Comparison of ENCODE assay signal across 7 cellular contexts in genomic region chr17:59845595-59846390, GRCh38. TPM values are rescaled to one million over a fixed set of nuclear protein-coding genes. Genes with fewer than 3 reads are reported as not detected.
DNase-seq lines count a peak whose midpoint lies in the region; ATAC-seq and TF ChIP-seq lines count a peak whose summit lies in the region.

No MANE protein-coding gene starts in this region.

- H3K36me3 ChIP-seq in esophagus muscularis mucosa, result peaks cover 0 to 15% (median 0%) of the 10 kb centered on the region in 4 donors

- H3K27me3 Mint-ChIP-seq in activated B cell treated with CpG ODN at 0.5 μM for 24 hours, result no peaks in the 10 kb centered on the region
- peaks cover 2% of the 10 kb centered on the region for H3K27me3 Mint-ChIP-seq in nephron progenitor cell (ENCODE audit: low read depth, poor library complexity)

- H3K36me3 Mint-ChIP-seq in activated B cell treated with CpG ODN at 0.5 μM for 24 hours (ENCODE audit: low read depth) (peaks cover 21% of the 10 kb centered on the region), nephron progenitor cell (ENCODE audit: low read depth) (peaks cover 19% of the 10 kb centered on the region)

- intact Hi-C loops in activated B cell treated with CpG ODN at 0.5 μM for 24 hours (cut with micrococcal nuclease), result loop anchor here (1.0 kb wide), 3 partner anchors 8 to 59 kb away; no protein-coding TSS in a partner anchor
- intact Hi-C loops in esophagus muscularis mucosa (cut with DNase I), result loop anchor here (5.0 kb wide), 1 partner anchor 58 kb away; no protein-coding TSS in a partner anchor

- H3K4me3 Mint-ChIP-seq in activated B cell treated with CpG ODN at 0.5 μM for 24 hours (peak overlapping the region; percentile 50), nephron progenitor cell (no peak overlapping the region)

- no peaks in the 10 kb centered on the region for H3K27me3 ChIP-seq in esophagus muscularis mucosa

- ATAC-seq in activated B cell treated with CpG ODN at 0.5 μM for 24 hours (ENCODE audit: low read depth) (peak; percentile 19), GM21825 (IDR thresholded peaks at IDR 0.05; ENCODE audit: unreplicated experiment) (no peak)

- DNase-seq in NCI-H1694 treated with DMSO at 0.1 percent for 48 hours (lab: John Stamatoyannopoulos, UW) (peak; percentile 65), activated B cell treated with CpG ODN at 0.5 μM for 24 hours (peak; percentile 25), esophagus muscularis mucosa (ENCODE audit: extremely low spot score) (no peak), nephron progenitor cell (no peak), SKM-1 treated with dmso at 0.1 percent for 144 hours (lab: John Stamatoyannopoulos, UW; ENCODE audit: unreplicated experiment) (no peak)

- 36% methylated on average over 3 of the region's 3 CpGs for WGBS in esophagus muscularis mucosa

- CTCF ChIA-PET in activated B cell treated with CpG ODN at 0.5 μM for 24 hours (lab: Charles Lee), result interaction anchor here (1.9 to 7.3 kb wide), 3 partner anchors 12 to 92 kb away, joined by 8 to 53 read pairs (median 32); no protein-coding TSS in a partner anchor

- peak; percentile 38 for TF ChIP-seq POLR2A in GM19193 (IDR thresholded peaks at IDR 0.05; ENCODE audit: extremely low read depth, insufficient read depth, insufficient read length)
- TF ChIP-seq POLR2A in esophagus muscularis mucosa (IDR thresholded peaks at IDR 0.05; ENCODE audit: low read depth), result peak; percentile 25

- peaks cover 28 to 71% (median 64%) of the 10 kb centered on the region in 4 donors for H3K4me1 ChIP-seq in esophagus muscularis mucosa

- no peak for TF ChIP-seq EP300 in esophagus muscularis mucosa (IDR thresholded peaks at IDR 0.05)

- H3K27ac ChIP-seq in esophagus muscularis mucosa (replicated peaks in 1 of 4), result peak overlapping the region; percentile 87 to 95 (median 91)

- H3K9me3 ChIP-seq in esophagus muscularis mucosa, result no peaks in the 10 kb centered on the region

- H3K4me1 Mint-ChIP-seq in activated B cell treated with CpG ODN at 0.5 μM for 24 hours (peaks cover 83% of the 10 kb centered on the region), nephron progenitor cell (peaks cover 49% of the 10 kb centered on the region)

- POLR2A ChIA-PET in activated B cell treated with CpG ODN at 0.5 μM for 24 hours (lab: Charles Lee), result interaction anchor here (0.6 to 6.2 kb wide), 9 partner anchors 47 to 660 kb away, joined by 3 to 106 read pairs (median 6); partner anchors contain the start of genes DHX40, RPS6KB1 and TUBD1

- no peaks in the 10 kb centered on the region for H3K9me3 Mint-ChIP-seq in activated B cell treated with CpG ODN at 0.5 μM for 24 hours
- H3K9me3 Mint-ChIP-seq in nephron progenitor cell, result no peaks in the 10 kb centered on the region

- no peak for TF ChIP-seq CTCF in activated B cell treated with CpG ODN at 0.5 μM for 24 hours (IDR thresholded peaks at IDR 0.05)
- TF ChIP-seq CTCF in esophagus muscularis mucosa (IDR thresholded peaks at IDR 0.05), result no peak
- TF ChIP-seq CTCF in nephron progenitor cell (IDR thresholded peaks at IDR 0.05), result no peak

- H3K27ac Mint-ChIP-seq in activated B cell treated with CpG ODN at 0.5 μM for 24 hours (peak overlapping the region; percentile 92), nephron progenitor cell (peak overlapping the region; percentile 80)

- no peak overlapping the region for H3K4me3 ChIP-seq in esophagus muscularis mucosa

RNA-seq across cellular contexts. Expression of gene TUBD1, which starts 47.0 kb away (rescaled TPM):
- total RNA-seq in activated B cell treated with CpG ODN at 0.5 μM for 24 hours (10.5 and 15.1 TPM in 2 replicates), esophagus muscularis mucosa (10 to 100 TPM in 1 of 4 donors, 1 to 10 TPM in 3; 5.6 to 10.4 (median 7.0) TPM)

RNA-seq across cellular contexts. Expression of gene RPS6KB1, which starts 47.1 kb away (rescaled TPM):
- total RNA-seq in activated B cell treated with CpG ODN at 0.5 μM for 24 hours (57.7 and 63.0 TPM in 2 replicates), esophagus muscularis mucosa (10 to 100 TPM; 26.6 to 45.2 (median 33.4) TPM)

Comparison
In these comparisons a context has a peak if more than half of its experiments do, and no peak if none do; other contexts are left out.
1. DNase-seq: peak in NCI-H1694 treated with DMSO at 0.1 percent for 48 hours (single experiment) and activated B cell treated with CpG ODN at 0.5 μM for 24 hours (single experiment); none in esophagus muscularis mucosa (single experiment), nephron progenitor cell (single experiment) and SKM-1 treated with dmso at 0.1 percent for 144 hours (single experiment).